ENCODE assay signal across 16 cellular contexts in the genomic region with DNA sequence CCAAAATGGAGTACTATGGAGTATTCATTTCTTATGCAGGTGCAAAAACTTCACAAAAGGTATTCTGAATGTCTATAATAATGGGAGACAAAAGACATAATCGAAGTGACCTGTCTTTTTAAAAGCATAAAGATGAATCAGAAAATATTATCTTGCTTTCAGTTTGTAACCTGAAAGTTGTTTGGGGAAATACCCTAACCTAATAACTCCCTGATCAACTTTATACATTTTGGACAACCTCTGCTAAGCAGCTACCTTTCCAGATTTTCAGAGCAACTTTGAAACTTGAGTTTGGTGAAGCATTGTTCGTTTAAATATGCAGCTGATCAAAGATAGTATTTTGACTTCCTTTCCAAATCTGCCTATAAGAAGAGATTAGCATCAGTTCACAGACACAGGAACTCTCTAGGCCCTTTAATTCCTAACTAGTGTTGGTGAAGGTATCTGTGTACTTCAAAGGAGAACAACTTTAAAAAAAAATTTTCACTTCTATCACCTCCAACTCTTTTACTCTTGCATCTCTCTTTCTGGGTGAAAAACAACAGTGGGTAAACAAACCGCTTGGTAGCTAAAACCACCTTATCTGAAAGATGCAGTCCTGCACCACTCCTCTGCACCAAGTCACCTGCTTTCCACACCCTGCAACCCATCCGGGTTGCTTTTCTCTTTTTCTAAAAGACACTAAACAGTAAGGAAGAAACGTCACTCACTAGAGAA. TPM values are rescaled to one million over a fixed set of nuclear protein-coding genes. Genes with fewer than 3 reads are reported as not detected.
DNase-seq lines count a peak whose midpoint lies in the region; ATAC-seq and TF ChIP-seq lines count a peak whose summit lies in the region.
"Had no signal": no experiment of that assay in that cellular context is flagged by ENCODE, and none has a peak within 500 bp of the region (broad histone marks: within the 10 kb centered on the region; RNA-seq: fewer than 3 reads in every experiment).

No MANE protein-coding gene starts in this region.

- H3K27ac Mint-ChIP-seq in activated T-cell treated with anti-CD3 and anti-CD28 coated beads, Interleukin-2, amount 50 U/mL, for 72 hours = peak overlapping the region; percentile 90
- H3K27ac Mint-ChIP-seq in activated CD8-positive, alpha-beta T cell treated with anti-CD3 and anti-CD28 coated beads for 36 hours = peak overlapping the region; percentile 74
- peak overlapping the region; percentile 73 for H3K27ac Mint-ChIP-seq in stimulated activated memory B cell treated with anti-CD40 and anti-IgM and Interleukin-4, amounts not matched to agents 10 μg/mL and 1 μg/mL and 100 μg/mL, for 72 hours
- no peak overlapping the region for H3K27ac Mint-ChIP-seq in MCF 10A (ENCODE audit: low read depth, unreplicated experiment)
- H3K27ac Mint-ChIP-seq: WTC11 had no signal

- no peak overlapping the region for H3K27ac ChIP-seq in testis
- H3K27ac ChIP-seq: parathyroid adenoma had no signal

- intact Hi-C loops in activated CD8-positive, alpha-beta T cell treated with anti-CD3 and anti-CD28 coated beads for 36 hours (cut with micrococcal nuclease) = no loop called here
- intact Hi-C loops in testis (cut with DNase I; ENCODE audit: low total_unique reads) = no loop called here
- intact Hi-C loops in MCF 10A (cut with micrococcal nuclease) = no loop called here

- H3K4me1 ChIP-seq in testis = no peaks in the 10 kb centered on the region
- H3K4me1 ChIP-seq: parathyroid adenoma had no signal

- no peak overlapping the region for H3K4me3 ChIP-seq in testis
- H3K4me3 ChIP-seq: K562 had no signal

- TF ChIP-seq POLR2A in testis (IDR thresholded peaks at IDR 0.05) = no peak

- no peaks in the 10 kb centered on the region for H3K9me3 Mint-ChIP-seq in activated T-cell treated with anti-CD3 and anti-CD28 coated beads, Interleukin-2, amount 50 U/mL, for 72 hours
- H3K9me3 Mint-ChIP-seq in activated CD8-positive, alpha-beta T cell treated with anti-CD3 and anti-CD28 coated beads for 36 hours = no peaks in the 10 kb centered on the region
- H3K9me3 Mint-ChIP-seq in stimulated activated memory B cell treated with anti-CD40 and anti-IgM and Interleukin-4, amounts not matched to agents 10 μg/mL and 1 μg/mL and 100 μg/mL, for 72 hours = no peaks in the 10 kb centered on the region
- H3K9me3 Mint-ChIP-seq in MCF 10A (ENCODE audit: unreplicated experiment) = no peaks in the 10 kb centered on the region
- H3K9me3 Mint-ChIP-seq: WTC11 had no signal

- CTCF ChIA-PET in activated CD8-positive, alpha-beta T cell treated with anti-CD3 and anti-CD28 coated beads for 36 hours (lab: Charles Lee) = interaction anchor here (1.1 kb wide), 2 partner anchors 23 to 97 kb away, joined by 3 read pairs; no protein-coding TSS in a partner anchor
- CTCF ChIA-PET in MCF 10A (lab: Yijun Ruan, JAX) = no interaction called here

- no peaks in the 10 kb centered on the region for H3K27me3 ChIP-seq in testis

- BruUV-seq in MCF 10A (replicated peaks; lab: Mats Ljungman, UMichigan) = no TSS peak

- TF ChIP-seq CTCF in activated CD8-positive, alpha-beta T cell treated with anti-CD3 and anti-CD28 coated beads for 36 hours (IDR thresholded peaks at IDR 0.05) = no peak
- TF ChIP-seq CTCF in testis (IDR thresholded peaks at IDR 0.05) (no peak), MCF 10A (IDR thresholded peaks at IDR 0.05; ENCODE audit: unreplicated experiment) (no peak)

- peaks cover 7 to 28% of the 10 kb centered on the region in 2 donors for H3K36me3 Mint-ChIP-seq in activated T-cell treated with anti-CD3 and anti-CD28 coated beads, Interleukin-2, amount 50 U/mL, for 72 hours (ENCODE audit: insufficient read depth in 2 of 2)
- peaks cover 56% of the 10 kb centered on the region for H3K36me3 Mint-ChIP-seq in activated CD8-positive, alpha-beta T cell treated with anti-CD3 and anti-CD28 coated beads for 36 hours (ENCODE audit: low read depth)
- H3K36me3 Mint-ChIP-seq in stimulated activated memory B cell treated with anti-CD40 and anti-IgM and Interleukin-4, amounts not matched to agents 10 μg/mL and 1 μg/mL and 100 μg/mL, for 72 hours = peaks cover 18% of the 10 kb centered on the region
- no peaks in the 10 kb centered on the region for H3K36me3 Mint-ChIP-seq in MCF 10A (ENCODE audit: insufficient read depth, unreplicated experiment)
- H3K36me3 Mint-ChIP-seq: WTC11 had no signal

- no peak for DNase-seq in activated T-cell treated with anti-CD3 and anti-CD28 coated beads, Interleukin-2, amount 50 U/mL, for 72 hours
- no peak for DNase-seq in activated T-cell treated with anti-CD3 and anti-CD28 coated beads, Interleukin-2, amount 50 U/mL, for 1 hour
- DNase-seq in activated CD8-positive, alpha-beta T cell treated with anti-CD3 and anti-CD28 coated beads for 36 hours = no peak
- DNase-seq in testis = no peak
- DNase-seq in SHP77 (lab: John Stamatoyannopoulos, UW) = no peak
- DNase-seq in MCF 10A (ENCODE audit: unreplicated experiment) = no peak
- DNase-seq: dermis blood vessel endothelial cell, DMS153, NCI-H187 had no signal

- POLR2A ChIA-PET in activated CD8-positive, alpha-beta T cell treated with anti-CD3 and anti-CD28 coated beads for 36 hours (lab: Charles Lee) = interaction anchor here (1.2 to 1.5 kb wide), 2 partner anchors 10 to 90 kb away, joined by 3 to 4 read pairs; no protein-coding TSS in a partner anchor
- POLR2A ChIA-PET in MCF 10A (lab: Yijun Ruan, JAX) = no interaction called here

- H3K27me3 Mint-ChIP-seq in activated T-cell treated with anti-CD3 and anti-CD28 coated beads, Interleukin-2, amount 50 U/mL, for 72 hours (ENCODE audit: low read depth) = peaks cover 22% of the 10 kb centered on the region
- no peaks in the 10 kb centered on the region for H3K27me3 Mint-ChIP-seq in activated CD8-positive, alpha-beta T cell treated with anti-CD3 and anti-CD28 coated beads for 36 hours
- H3K27me3 Mint-ChIP-seq in stimulated activated memory B cell treated with anti-CD40 and anti-IgM and Interleukin-4, amounts not matched to agents 10 μg/mL and 1 μg/mL and 100 μg/mL, for 72 hours = no peaks in the 10 kb centered on the region
- peaks cover 85% of the 10 kb centered on the region for H3K27me3 Mint-ChIP-seq in MCF 10A (ENCODE audit: insufficient read depth, unreplicated experiment)

- 73 to 75% methylated on average over 5 of the region's 5 CpGs for WGBS in testis, 2 donors

- peak; percentile 8 to 17 for ATAC-seq in activated T-cell treated with anti-CD3 and anti-CD28 coated beads, Interleukin-2, amount 50 U/mL, for 72 hours (replicated peaks in 1 of 2)
- peak; percentile 32 for ATAC-seq in HG02678 (IDR thresholded peaks at IDR 0.05; ENCODE audit: unreplicated experiment)
- peak; percentile 54 for ATAC-seq in activated CD8-positive, alpha-beta T cell treated with anti-CD3 and anti-CD28 coated beads for 36 hours
- no peak for ATAC-seq in stimulated activated memory B cell treated with anti-CD40 and anti-IgM and Interleukin-4, amounts not matched to agents 10 μg/mL and 1 μg/mL and 100 μg/mL, for 72 hours
- ATAC-seq: HCT116, K562, WTC11 had no signal

- peaks cover 86% of the 10 kb centered on the region for H3K4me1 Mint-ChIP-seq in activated T-cell treated with anti-CD3 and anti-CD28 coated beads, Interleukin-2, amount 50 U/mL, for 72 hours (ENCODE audit: low read depth)
- peaks cover 77% of the 10 kb centered on the region for H3K4me1 Mint-ChIP-seq in activated CD8-positive, alpha-beta T cell treated with anti-CD3 and anti-CD28 coated beads for 36 hours (ENCODE audit: low read depth)
- H3K4me1 Mint-ChIP-seq in stimulated activated memory B cell treated with anti-CD40 and anti-IgM and Interleukin-4, amounts not matched to agents 10 μg/mL and 1 μg/mL and 100 μg/mL, for 72 hours = peaks cover 30% of the 10 kb centered on the region
- H3K4me1 Mint-ChIP-seq in MCF 10A (ENCODE audit: insufficient read depth, unreplicated experiment) = no peaks in the 10 kb centered on the region

- H3K9me3 ChIP-seq in testis = no peaks in the 10 kb centered on the region

- H3K4me3 Mint-ChIP-seq in activated T-cell treated with anti-CD3 and anti-CD28 coated beads, Interleukin-2, amount 50 U/mL, for 72 hours = peak overlapping the region; percentile 64 to 67
- peak overlapping the region; percentile 24 for H3K4me3 Mint-ChIP-seq in activated CD8-positive, alpha-beta T cell treated with anti-CD3 and anti-CD28 coated beads for 36 hours
- no peak overlapping the region for H3K4me3 Mint-ChIP-seq in stimulated activated memory B cell treated with anti-CD40 and anti-IgM and Interleukin-4, amounts not matched to agents 10 μg/mL and 1 μg/mL and 100 μg/mL, for 72 hours
- no peak overlapping the region for H3K4me3 Mint-ChIP-seq in MCF 10A (ENCODE audit: unreplicated experiment)
- H3K4me3 Mint-ChIP-seq: WTC11 had no signal

- H3K36me3 ChIP-seq in testis (ENCODE audit: low read depth, missing control alignments) = no peaks in the 10 kb centered on the region

RNA-seq across cellular contexts. Expression of gene CD40LG, which starts 26.5 kb away (rescaled TPM):
- total RNA-seq in activated T-cell treated with anti-CD3 and anti-CD28 coated beads, Interleukin-2, amount 50 U/mL, for 72 hours = 10 to 100 TPM; 26.5 to 36.1 TPM
- total RNA-seq in activated CD8-positive, alpha-beta T cell treated with anti-CD3 and anti-CD28 coated beads for 36 hours = 1 to 10 TPM; 2.6 to 3.1 TPM
- total RNA-seq in testis = not detected
- polyA plus RNA-seq in testis (ENCODE audit: insufficient read depth, low read depth, low replicate concordance) = 0.84 TPM
- not detected in 2 replicates for total RNA-seq in MCF 10A (2022)
- total RNA-seq: dermis blood vessel endothelial cell, urinary bladder, WTC11 had no signal
- polyA plus RNA-seq: K562 had no signal

Comparison
In these comparisons a context has a peak if more than half of its experiments do, and no peak if none do; other contexts are left out.
1. H3K4me3 Mint-ChIP-seq: peak in activated T-cell treated with anti-CD3 and anti-CD28 coated beads, Interleukin-2, amount 50 U/mL, for 72 hours (2 of 2) and activated CD8-positive, alpha-beta T cell treated with anti-CD3 and anti-CD28 coated beads for 36 hours (single experiment); none in stimulated activated memory B cell treated with anti-CD40 and anti-IgM and Interleukin-4, amounts not matched to agents 10 μg/mL and 1 μg/mL and 100 μg/mL, for 72 hours (single experiment) and MCF 10A (single experiment).
2. RNA of gene CD40LG, which starts 26.5 kb away (total RNA-seq): 26.5 to 36.1 TPM in activated T-cell treated with anti-CD3 and anti-CD28 coated beads, Interleukin-2, amount 50 U/mL, for 72 hours; 2.6 to 3.1 TPM in activated CD8-positive, alpha-beta T cell treated with anti-CD3 and anti-CD28 coated beads for 36 hours, not detected in testis and not detected in MCF 10A; every median in the first group is over 4 times any median in the second.